20 cellular contexts compared by ENCODE assay signal in the genomic region with DNA sequence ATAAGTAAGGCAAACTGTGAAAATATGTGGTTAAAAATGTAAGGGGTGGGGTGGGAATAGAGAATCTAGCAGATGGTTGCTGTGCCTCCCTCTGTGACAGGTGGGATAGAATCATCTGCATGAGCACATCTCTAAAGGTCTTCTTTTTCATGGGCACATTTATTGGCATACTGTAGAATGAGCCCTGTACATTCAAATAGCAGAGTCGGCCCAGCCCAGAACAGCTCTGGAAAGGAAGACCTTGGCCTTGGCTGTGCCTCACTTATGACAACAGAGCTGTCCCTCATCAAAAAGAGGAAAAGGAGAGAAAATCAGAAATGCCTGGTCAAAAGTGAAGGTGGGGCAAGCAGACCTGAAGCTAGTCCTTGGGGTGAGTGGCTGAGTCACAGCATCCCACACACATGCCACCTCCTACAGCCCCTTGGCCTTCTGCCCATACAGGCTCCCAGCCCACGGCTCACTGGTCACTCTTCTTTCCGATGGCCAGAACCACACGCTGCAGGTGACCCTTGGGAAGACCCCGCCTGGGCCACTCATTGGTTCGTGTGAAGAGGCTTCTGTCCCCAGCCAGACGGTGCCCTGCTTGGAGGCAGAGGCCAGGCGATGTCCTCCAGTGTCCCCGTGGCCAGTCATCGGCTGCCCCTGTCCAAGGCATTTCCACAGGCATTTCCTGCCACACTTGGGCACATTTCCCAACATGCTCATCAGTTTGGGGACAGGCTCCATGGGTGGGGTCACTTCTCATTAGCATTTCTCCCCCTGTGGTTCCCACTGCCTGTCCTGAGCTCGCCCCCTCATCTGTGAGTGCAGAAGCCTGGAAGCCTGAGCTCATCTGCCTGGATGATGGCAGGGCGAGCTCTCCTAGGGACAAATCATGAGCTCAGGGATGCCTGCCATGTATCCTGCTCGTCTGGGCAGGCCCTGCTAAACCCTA.
DNase-seq lines count a peak whose midpoint lies in the region; ATAC-seq, FAIRE-seq and TF ChIP-seq lines count a peak whose summit lies in the region.
"Had no signal": no experiment of that assay in that cellular context is flagged by ENCODE, and none has a peak within 500 bp of the region (broad histone marks: within the 10 kb centered on the region; RNA-seq: fewer than 3 reads in every experiment).

No MANE protein-coding gene starts in this region.

- H3K27ac ChIP-seq in astrocyte (ENCODE audit: low read depth, low read length) = peak overlapping the region; percentile 49
- H3K27ac ChIP-seq in upper lobe of right lung = no peak overlapping the region
- H3K27ac ChIP-seq in neuronal stem cell (replicated peaks; ENCODE audit: low read length) = no peak overlapping the region
- H3K27ac ChIP-seq: uterus had no signal

- intact Hi-C loops in left ventricle myocardium superior (cut with micrococcal nuclease) (no loop called here), upper lobe of right lung (cut with DNase I) (no loop called here)

- WGBS in neuronal stem cell (ENCODE audit: extremely low coverage in 2 of 2, insufficient read length in 2 of 2, insufficient replicate concordance in 1 of 2), 2 donors = no CpG with 5 or more reads among the region's 13 CpGs

- H4K20me1 ChIP-seq in astrocyte (ENCODE audit: insufficient read depth, low read length) = no peaks in the 10 kb centered on the region

- no peak overlapping the region for H3K18ac ChIP-seq in neuronal stem cell (ENCODE audit: low read length)

- H3K27ac Mint-ChIP-seq in activated CD8-positive, alpha-beta memory T cell treated with anti-CD3 and anti-CD28 coated beads, Interleukin-2, amount 10 ng/mL, durations not matched to agents 7 days and 5 days = no peak overlapping the region
- H3K27ac Mint-ChIP-seq in astrocyte (ENCODE audit: unreplicated experiment) = no peak overlapping the region
- H3K27ac Mint-ChIP-seq in activated T-helper 17 cell treated with anti-CD3 and anti-CD28 coated beads, Interleukin-2, amount 50 U/mL, for 72 hours = no peak overlapping the region
- H3K27ac Mint-ChIP-seq: activated B cell treated with CpG ODN at 0.5 μM for 24 hours; effector memory CD8-positive, alpha-beta T cell had no signal

- H3K4me3 ChIP-seq in astrocyte (ENCODE audit: insufficient read depth, low read depth, low read length) (no peak overlapping the region), upper lobe of right lung (no peak overlapping the region), neuronal stem cell (ENCODE audit: low read length in 2 of 2) (no peak overlapping the region)
- H3K4me3 ChIP-seq: A549, HAP-1, heart right ventricle, uterus had no signal

- peak; percentile 35 for DNase-seq in activated CD8-positive, alpha-beta memory T cell treated with anti-CD3 and anti-CD28 coated beads, Interleukin-2, amount 10 ng/mL, durations not matched to agents 7 days and 5 days
- no peak for DNase-seq in activated CD8-positive, alpha-beta memory T cell treated with anti-CD3 and anti-CD28 coated beads for 24 hours
- DNase-seq in astrocyte (ENCODE audit: low read depth) = peak; percentile 71
- DNase-seq in left ventricle myocardium superior = no peak
- DNase-seq in upper lobe of right lung = no peak
- DNase-seq in neuronal stem cell (ENCODE audit: low spot score) = no peak
- DNase-seq in activated CD4-positive, alpha-beta T cell treated with anti-CD3 and anti-CD28 coated beads for 1 hour = no peak
- DNase-seq: activated B cell treated with CpG ODN at 0.5 μM for 24 hours; activated T-cell treated with anti-CD3 and anti-CD28 coated beads for 4 hours; DMS153; effector memory CD8-positive, alpha-beta T cell; heart right ventricle; KBM-7; occipital lobe; stimulated activated CD4-positive, alpha-beta T cell treated with anti-CD3 and anti-CD28 coated beads, Interleukin-15, amount 100 ng/mL, for 24 hours had no signal

- H3K27me3 Mint-ChIP-seq in activated CD8-positive, alpha-beta memory T cell treated with anti-CD3 and anti-CD28 coated beads, Interleukin-2, amount 10 ng/mL, durations not matched to agents 7 days and 5 days = no peaks in the 10 kb centered on the region
- H3K27me3 Mint-ChIP-seq in astrocyte (ENCODE audit: low read depth, unreplicated experiment) = peaks cover 22% of the 10 kb centered on the region
- H3K27me3 Mint-ChIP-seq in activated T-helper 17 cell treated with anti-CD3 and anti-CD28 coated beads, Interleukin-2, amount 50 U/mL, for 72 hours = no peaks in the 10 kb centered on the region

- H2BK120ac ChIP-seq in neuronal stem cell (ENCODE audit: low read depth, low read length) = no peak overlapping the region

- H3K9me3 ChIP-seq in astrocyte (ENCODE audit: insufficient read depth, low read depth, low read length) (no peaks in the 10 kb centered on the region), upper lobe of right lung (no peaks in the 10 kb centered on the region), neuronal stem cell (replicated peaks in 1 of 2; ENCODE audit: control insufficient read depth in 2 of 2, insufficient read depth in 1 of 2, low read depth in 1 of 2, low read length in 2 of 2) (no peaks in the 10 kb centered on the region)
- H3K9me3 ChIP-seq: A549, HAP-1, heart right ventricle, uterus had no signal

- H3K4ac ChIP-seq in neuronal stem cell (ENCODE audit: low read length) = no peak overlapping the region

- H2BK12ac ChIP-seq in neuronal stem cell (ENCODE audit: low read length) = no peak overlapping the region

- no peak overlapping the region for H3K9ac ChIP-seq in astrocyte (ENCODE audit: low read length)
- H3K9ac ChIP-seq in neuronal stem cell (ENCODE audit: low read depth, low read length, poor library complexity) = no peak overlapping the region

- no peak overlapping the region for H2AFZ ChIP-seq in astrocyte (ENCODE audit: low read depth, low read length)
- H2AFZ ChIP-seq in neuronal stem cell (ENCODE audit: low read length) = no peak overlapping the region

- H3K23ac ChIP-seq in neuronal stem cell (ENCODE audit: low read depth, low read length, poor library complexity) = no peak overlapping the region

- no peaks in the 10 kb centered on the region for H3K4me1 Mint-ChIP-seq in activated CD8-positive, alpha-beta memory T cell treated with anti-CD3 and anti-CD28 coated beads, Interleukin-2, amount 10 ng/mL, durations not matched to agents 7 days and 5 days
- H3K4me1 Mint-ChIP-seq in astrocyte (ENCODE audit: low read depth, unreplicated experiment) = peaks cover 12% of the 10 kb centered on the region
- no peaks in the 10 kb centered on the region for H3K4me1 Mint-ChIP-seq in activated T-helper 17 cell treated with anti-CD3 and anti-CD28 coated beads, Interleukin-2, amount 50 U/mL, for 72 hours
- H3K4me1 Mint-ChIP-seq: activated B cell treated with CpG ODN at 0.5 μM for 24 hours had no signal

- ATAC-seq in activated CD8-positive, alpha-beta memory T cell treated with anti-CD3 and anti-CD28 coated beads, Interleukin-2, amount 10 ng/mL, durations not matched to agents 7 days and 5 days = no peak
- ATAC-seq in left ventricle myocardium superior (peak; percentile 13), upper lobe of right lung (peak; percentile 25)
- ATAC-seq in activated T-helper 17 cell treated with anti-CD3 and anti-CD28 coated beads, Interleukin-2, amount 50 U/mL, for 72 hours (replicated peaks) = no peak
- ATAC-seq: effector memory CD8-positive, alpha-beta T cell had no signal

- TF ChIP-seq CTCF in astrocyte (IDR thresholded peaks at IDR 0.05; ENCODE audit: insufficient read depth, low read depth, low read length) (no peak), upper lobe of right lung (IDR thresholded peaks at IDR 0.05) (no peak)

- no peaks in the 10 kb centered on the region for H3K9me3 Mint-ChIP-seq in activated CD8-positive, alpha-beta memory T cell treated with anti-CD3 and anti-CD28 coated beads, Interleukin-2, amount 10 ng/mL, durations not matched to agents 7 days and 5 days (ENCODE audit: low read depth)
- peaks cover 2% of the 10 kb centered on the region for H3K9me3 Mint-ChIP-seq in astrocyte (ENCODE audit: unreplicated experiment)
- H3K9me3 Mint-ChIP-seq in activated T-helper 17 cell treated with anti-CD3 and anti-CD28 coated beads, Interleukin-2, amount 50 U/mL, for 72 hours = no peaks in the 10 kb centered on the region
- H3K9me3 Mint-ChIP-seq: activated B cell treated with CpG ODN at 0.5 μM for 24 hours; effector memory CD8-positive, alpha-beta T cell had no signal

- no peak overlapping the region for H4K91ac ChIP-seq in neuronal stem cell (ENCODE audit: low read depth, low read length, poor library complexity)

- no peaks in the 10 kb centered on the region for H3K36me3 ChIP-seq in astrocyte (ENCODE audit: insufficient read depth, low read length)
- H3K36me3 ChIP-seq in upper lobe of right lung = no peaks in the 10 kb centered on the region
- no peaks in the 10 kb centered on the region for H3K36me3 ChIP-seq in neuronal stem cell (replicated peaks in 1 of 2; ENCODE audit: control insufficient read depth in 2 of 2, insufficient read depth in 2 of 2, low read length in 2 of 2)
- H3K36me3 ChIP-seq: HAP-1, heart right ventricle, uterus had no signal

- H2BK15ac ChIP-seq in neuronal stem cell (ENCODE audit: low read length) = no peak overlapping the region

- no peaks in the 10 kb centered on the region for H3K79me1 ChIP-seq in neuronal stem cell (ENCODE audit: low read depth, low read length)

- H3K4me1 ChIP-seq in astrocyte (ENCODE audit: insufficient read depth, low read length) = peaks cover 47% of the 10 kb centered on the region
- H3K4me1 ChIP-seq in upper lobe of right lung = peaks cover 3% of the 10 kb centered on the region
- H3K4me1 ChIP-seq in neuronal stem cell (ENCODE audit: control insufficient read depth in 2 of 2, insufficient read depth in 1 of 2, low read depth in 1 of 2, low read length in 2 of 2) = no peaks in the 10 kb centered on the region
- H3K4me1 ChIP-seq: HAP-1, uterus had no signal

- H3K27me3 ChIP-seq in astrocyte (ENCODE audit: insufficient read depth, low read length) (no peaks in the 10 kb centered on the region), upper lobe of right lung (no peaks in the 10 kb centered on the region), neuronal stem cell (ENCODE audit: control insufficient read depth in 3 of 3, insufficient read depth in 3 of 3, low read depth in 1 of 3, low read length in 3 of 3) (peaks cover 0 to 18% (median 0%) of the 10 kb centered on the region in 3 experiments)
- H3K27me3 ChIP-seq: heart right ventricle, uterus had no signal

- H3K14ac ChIP-seq in neuronal stem cell (ENCODE audit: low read length) = no peak overlapping the region

- H2AK5ac ChIP-seq in neuronal stem cell (ENCODE audit: low read depth, low read length) = no peak overlapping the region

- CTCF ChIA-PET in activated CD8-positive, alpha-beta memory T cell treated with anti-CD3 and anti-CD28 coated beads, Interleukin-2, amount 10 ng/mL, durations not matched to agents 7 days and 5 days (lab: Charles Lee) = interaction anchor here (1.5 kb wide), 1 partner anchor 8 kb away, joined by 3 read pairs; no protein-coding TSS in a partner anchor

- no peaks in the 10 kb centered on the region for H3K79me2 ChIP-seq in astrocyte (ENCODE audit: insufficient read depth, low read length)

- no peak overlapping the region for H4K8ac ChIP-seq in neuronal stem cell (ENCODE audit: low read depth, low read length)

- H3K4me2 ChIP-seq in astrocyte (ENCODE audit: low read length) (peak overlapping the region; percentile 18), neuronal stem cell (ENCODE audit: insufficient read depth, low read length, poor library complexity, severe bottlenecking) (no peak overlapping the region)
- H3K4me2 ChIP-seq: A549 had no signal

- H3K36me3 Mint-ChIP-seq in activated CD8-positive, alpha-beta memory T cell treated with anti-CD3 and anti-CD28 coated beads, Interleukin-2, amount 10 ng/mL, durations not matched to agents 7 days and 5 days = no peaks in the 10 kb centered on the region
- peaks cover 5% of the 10 kb centered on the region for H3K36me3 Mint-ChIP-seq in astrocyte (ENCODE audit: low read depth, unreplicated experiment)
- no peaks in the 10 kb centered on the region for H3K36me3 Mint-ChIP-seq in activated T-helper 17 cell treated with anti-CD3 and anti-CD28 coated beads, Interleukin-2, amount 50 U/mL, for 72 hours (ENCODE audit: low read depth)

- FAIRE-seq in astrocyte (lab: Jason Lieb, UNC) = peak; percentile 68
- FAIRE-seq: A549, GM12892 had no signal

- H2BK5ac ChIP-seq in neuronal stem cell (ENCODE audit: low read length) = no peak overlapping the region

- H3K4me3 Mint-ChIP-seq in activated CD8-positive, alpha-beta memory T cell treated with anti-CD3 and anti-CD28 coated beads, Interleukin-2, amount 10 ng/mL, durations not matched to agents 7 days and 5 days = no peak overlapping the region
- H3K4me3 Mint-ChIP-seq in astrocyte (ENCODE audit: unreplicated experiment) = peak overlapping the region; percentile 11
- no peak overlapping the region for H3K4me3 Mint-ChIP-seq in activated T-helper 17 cell treated with anti-CD3 and anti-CD28 coated beads, Interleukin-2, amount 50 U/mL, for 72 hours
- H3K4me3 Mint-ChIP-seq: activated B cell treated with CpG ODN at 0.5 μM for 24 hours; effector memory CD8-positive, alpha-beta T cell had no signal

Comparison
In these comparisons a context has a peak if more than half of its experiments do, and no peak if none do; other contexts are left out.
1. DNase-seq: peak in activated CD8-positive, alpha-beta memory T cell treated with anti-CD3 and anti-CD28 coated beads, Interleukin-2, amount 10 ng/mL, durations not matched to agents 7 days and 5 days (single experiment) and astrocyte (single experiment); none in activated CD8-positive, alpha-beta memory T cell treated with anti-CD3 and anti-CD28 coated beads for 24 hours (single experiment), left ventricle myocardium superior (single experiment), upper lobe of right lung (single experiment), neuronal stem cell (single experiment) and activated CD4-positive, alpha-beta T cell treated with anti-CD3 and anti-CD28 coated beads for 1 hour (single experiment).
2. ATAC-seq: peak in left ventricle myocardium superior (single experiment) and upper lobe of right lung (single experiment); none in activated CD8-positive, alpha-beta memory T cell treated with anti-CD3 and anti-CD28 coated beads, Interleukin-2, amount 10 ng/mL, durations not matched to agents 7 days and 5 days (single experiment) and activated T-helper 17 cell treated with anti-CD3 and anti-CD28 coated beads, Interleukin-2, amount 50 U/mL, for 72 hours (single experiment).